Comparison of ENCODE assay signal across 2 cellular contexts in genomic region chr3:165984589-165984988, GRCh38.
TF ChIP-seq lines count a peak whose summit lies in the region.

No MANE protein-coding gene starts in this region.

TF ChIP-seq in GM23338, 12 proteins besides CTCF, POLR2A, EP300 and RAD21:
- TF ChIP-seq, protein P1, sequence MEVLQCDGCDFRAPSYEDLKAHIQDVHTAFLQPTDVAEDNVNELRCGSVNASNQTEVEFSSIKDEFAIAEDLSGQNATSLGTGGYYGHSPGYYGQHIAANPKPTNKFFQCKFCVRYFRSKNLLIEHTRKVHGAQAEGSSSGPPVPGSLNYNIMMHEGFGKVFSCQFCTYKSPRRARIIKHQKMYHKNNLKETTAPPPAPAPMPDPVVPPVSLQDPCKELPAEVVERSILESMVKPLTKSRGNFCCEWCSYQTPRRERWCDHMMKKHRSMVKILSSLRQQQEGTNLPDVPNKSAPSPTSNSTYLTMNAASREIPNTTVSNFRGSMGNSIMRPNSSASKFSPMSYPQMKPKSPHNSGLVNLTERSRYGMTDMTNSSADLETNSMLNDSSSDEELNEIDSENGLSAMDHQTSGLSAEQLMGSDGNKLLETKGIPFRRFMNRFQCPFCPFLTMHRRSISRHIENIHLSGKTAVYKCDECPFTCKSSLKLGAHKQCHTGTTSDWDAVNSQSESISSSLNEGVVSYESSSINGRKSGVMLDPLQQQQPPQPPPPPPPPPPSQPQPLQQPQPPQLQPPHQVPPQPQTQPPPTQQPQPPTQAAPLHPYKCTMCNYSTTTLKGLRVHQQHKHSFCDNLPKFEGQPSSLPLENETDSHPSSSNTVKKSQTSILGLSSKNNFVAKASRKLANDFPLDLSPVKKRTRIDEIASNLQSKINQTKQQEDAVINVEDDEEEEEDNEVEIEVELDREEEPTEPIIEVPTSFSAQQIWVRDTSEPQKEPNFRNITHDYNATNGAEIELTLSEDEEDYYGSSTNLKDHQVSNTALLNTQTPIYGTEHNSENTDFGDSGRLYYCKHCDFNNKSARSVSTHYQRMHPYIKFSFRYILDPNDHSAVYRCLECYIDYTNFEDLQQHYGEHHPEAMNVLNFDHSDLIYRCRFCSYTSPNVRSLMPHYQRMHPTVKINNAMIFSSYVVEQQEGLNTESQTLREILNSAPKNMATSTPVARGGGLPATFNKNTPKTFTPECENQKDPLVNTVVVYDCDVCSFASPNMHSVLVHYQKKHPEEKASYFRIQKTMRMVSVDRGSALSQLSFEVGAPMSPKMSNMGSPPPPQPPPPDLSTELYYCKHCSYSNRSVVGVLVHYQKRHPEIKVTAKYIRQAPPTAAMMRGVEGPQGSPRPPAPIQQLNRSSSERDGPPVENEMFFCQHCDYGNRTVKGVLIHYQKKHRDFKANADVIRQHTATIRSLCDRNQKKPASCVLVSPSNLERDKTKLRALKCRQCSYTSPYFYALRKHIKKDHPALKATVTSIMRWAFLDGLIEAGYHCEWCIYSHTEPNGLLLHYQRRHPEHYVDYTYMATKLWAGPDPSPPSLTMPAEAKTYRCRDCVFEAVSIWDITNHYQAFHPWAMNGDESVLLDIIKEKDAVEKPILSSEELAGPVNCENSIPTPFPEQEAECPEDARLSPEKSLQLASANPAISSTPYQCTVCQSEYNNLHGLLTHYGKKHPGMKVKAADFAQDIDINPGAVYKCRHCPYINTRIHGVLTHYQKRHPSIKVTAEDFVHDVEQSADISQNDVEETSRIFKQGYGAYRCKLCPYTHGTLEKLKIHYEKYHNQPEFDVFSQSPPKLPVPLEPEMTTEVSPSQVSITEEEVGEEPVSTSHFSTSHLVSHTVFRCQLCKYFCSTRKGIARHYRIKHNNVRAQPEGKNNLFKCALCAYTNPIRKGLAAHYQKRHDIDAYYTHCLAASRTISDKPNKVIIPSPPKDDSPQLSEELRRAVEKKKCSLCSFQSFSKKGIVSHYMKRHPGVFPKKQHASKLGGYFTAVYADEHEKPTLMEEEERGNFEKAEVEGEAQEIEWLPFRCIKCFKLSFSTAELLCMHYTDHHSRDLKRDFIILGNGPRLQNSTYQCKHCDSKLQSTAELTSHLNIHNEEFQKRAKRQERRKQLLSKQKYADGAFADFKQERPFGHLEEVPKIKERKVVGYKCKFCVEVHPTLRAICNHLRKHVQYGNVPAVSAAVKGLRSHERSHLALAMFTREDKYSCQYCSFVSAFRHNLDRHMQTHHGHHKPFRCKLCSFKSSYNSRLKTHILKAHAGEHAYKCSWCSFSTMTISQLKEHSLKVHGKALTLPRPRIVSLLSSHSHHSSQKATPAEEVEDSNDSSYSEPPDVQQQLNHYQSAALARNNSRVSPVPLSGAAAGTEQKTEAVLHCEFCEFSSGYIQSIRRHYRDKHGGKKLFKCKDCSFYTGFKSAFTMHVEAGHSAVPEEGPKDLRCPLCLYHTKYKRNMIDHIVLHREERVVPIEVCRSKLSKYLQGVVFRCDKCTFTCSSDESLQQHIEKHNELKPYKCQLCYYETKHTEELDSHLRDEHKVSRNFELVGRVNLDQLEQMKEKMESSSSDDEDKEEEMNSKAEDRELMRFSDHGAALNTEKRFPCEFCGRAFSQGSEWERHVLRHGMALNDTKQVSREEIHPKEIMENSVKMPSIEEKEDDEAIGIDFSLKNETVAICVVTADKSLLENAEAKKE (CRISPR knock-in tag; IDR thresholded peaks at IDR 0.05) = peak; percentile 66; the same call in 1 of the 2 replicates
- TF ChIP-seq ZNF331 (CRISPR knock-in tag; IDR thresholded peaks at IDR 0.05; ENCODE audit: low read depth) (no peak), ETS1 (IDR thresholded peaks at IDR 0.05) (no peak), CREB1 (CRISPR knock-in tag; IDR thresholded peaks at IDR 0.05; ENCODE audit: low read depth) (no peak), EZH2phosphoT487 (IDR thresholded peaks at IDR 0.05; ENCODE audit: unreplicated experiment) (no peak), ZNF114 (CRISPR knock-in tag; IDR thresholded peaks at IDR 0.05) (no peak), NANOG (IDR thresholded peaks at IDR 0.05; ENCODE audit: borderline replicate concordance) (peak; percentile 82), STAT1 (IDR thresholded peaks at IDR 0.05; ENCODE audit: unreplicated experiment) (no peak)

TF ChIP-seq in H1, 55 proteins besides CTCF, POLR2A, EP300 and RAD21 (continued from another document):
- TF ChIP-seq, protein P2, sequence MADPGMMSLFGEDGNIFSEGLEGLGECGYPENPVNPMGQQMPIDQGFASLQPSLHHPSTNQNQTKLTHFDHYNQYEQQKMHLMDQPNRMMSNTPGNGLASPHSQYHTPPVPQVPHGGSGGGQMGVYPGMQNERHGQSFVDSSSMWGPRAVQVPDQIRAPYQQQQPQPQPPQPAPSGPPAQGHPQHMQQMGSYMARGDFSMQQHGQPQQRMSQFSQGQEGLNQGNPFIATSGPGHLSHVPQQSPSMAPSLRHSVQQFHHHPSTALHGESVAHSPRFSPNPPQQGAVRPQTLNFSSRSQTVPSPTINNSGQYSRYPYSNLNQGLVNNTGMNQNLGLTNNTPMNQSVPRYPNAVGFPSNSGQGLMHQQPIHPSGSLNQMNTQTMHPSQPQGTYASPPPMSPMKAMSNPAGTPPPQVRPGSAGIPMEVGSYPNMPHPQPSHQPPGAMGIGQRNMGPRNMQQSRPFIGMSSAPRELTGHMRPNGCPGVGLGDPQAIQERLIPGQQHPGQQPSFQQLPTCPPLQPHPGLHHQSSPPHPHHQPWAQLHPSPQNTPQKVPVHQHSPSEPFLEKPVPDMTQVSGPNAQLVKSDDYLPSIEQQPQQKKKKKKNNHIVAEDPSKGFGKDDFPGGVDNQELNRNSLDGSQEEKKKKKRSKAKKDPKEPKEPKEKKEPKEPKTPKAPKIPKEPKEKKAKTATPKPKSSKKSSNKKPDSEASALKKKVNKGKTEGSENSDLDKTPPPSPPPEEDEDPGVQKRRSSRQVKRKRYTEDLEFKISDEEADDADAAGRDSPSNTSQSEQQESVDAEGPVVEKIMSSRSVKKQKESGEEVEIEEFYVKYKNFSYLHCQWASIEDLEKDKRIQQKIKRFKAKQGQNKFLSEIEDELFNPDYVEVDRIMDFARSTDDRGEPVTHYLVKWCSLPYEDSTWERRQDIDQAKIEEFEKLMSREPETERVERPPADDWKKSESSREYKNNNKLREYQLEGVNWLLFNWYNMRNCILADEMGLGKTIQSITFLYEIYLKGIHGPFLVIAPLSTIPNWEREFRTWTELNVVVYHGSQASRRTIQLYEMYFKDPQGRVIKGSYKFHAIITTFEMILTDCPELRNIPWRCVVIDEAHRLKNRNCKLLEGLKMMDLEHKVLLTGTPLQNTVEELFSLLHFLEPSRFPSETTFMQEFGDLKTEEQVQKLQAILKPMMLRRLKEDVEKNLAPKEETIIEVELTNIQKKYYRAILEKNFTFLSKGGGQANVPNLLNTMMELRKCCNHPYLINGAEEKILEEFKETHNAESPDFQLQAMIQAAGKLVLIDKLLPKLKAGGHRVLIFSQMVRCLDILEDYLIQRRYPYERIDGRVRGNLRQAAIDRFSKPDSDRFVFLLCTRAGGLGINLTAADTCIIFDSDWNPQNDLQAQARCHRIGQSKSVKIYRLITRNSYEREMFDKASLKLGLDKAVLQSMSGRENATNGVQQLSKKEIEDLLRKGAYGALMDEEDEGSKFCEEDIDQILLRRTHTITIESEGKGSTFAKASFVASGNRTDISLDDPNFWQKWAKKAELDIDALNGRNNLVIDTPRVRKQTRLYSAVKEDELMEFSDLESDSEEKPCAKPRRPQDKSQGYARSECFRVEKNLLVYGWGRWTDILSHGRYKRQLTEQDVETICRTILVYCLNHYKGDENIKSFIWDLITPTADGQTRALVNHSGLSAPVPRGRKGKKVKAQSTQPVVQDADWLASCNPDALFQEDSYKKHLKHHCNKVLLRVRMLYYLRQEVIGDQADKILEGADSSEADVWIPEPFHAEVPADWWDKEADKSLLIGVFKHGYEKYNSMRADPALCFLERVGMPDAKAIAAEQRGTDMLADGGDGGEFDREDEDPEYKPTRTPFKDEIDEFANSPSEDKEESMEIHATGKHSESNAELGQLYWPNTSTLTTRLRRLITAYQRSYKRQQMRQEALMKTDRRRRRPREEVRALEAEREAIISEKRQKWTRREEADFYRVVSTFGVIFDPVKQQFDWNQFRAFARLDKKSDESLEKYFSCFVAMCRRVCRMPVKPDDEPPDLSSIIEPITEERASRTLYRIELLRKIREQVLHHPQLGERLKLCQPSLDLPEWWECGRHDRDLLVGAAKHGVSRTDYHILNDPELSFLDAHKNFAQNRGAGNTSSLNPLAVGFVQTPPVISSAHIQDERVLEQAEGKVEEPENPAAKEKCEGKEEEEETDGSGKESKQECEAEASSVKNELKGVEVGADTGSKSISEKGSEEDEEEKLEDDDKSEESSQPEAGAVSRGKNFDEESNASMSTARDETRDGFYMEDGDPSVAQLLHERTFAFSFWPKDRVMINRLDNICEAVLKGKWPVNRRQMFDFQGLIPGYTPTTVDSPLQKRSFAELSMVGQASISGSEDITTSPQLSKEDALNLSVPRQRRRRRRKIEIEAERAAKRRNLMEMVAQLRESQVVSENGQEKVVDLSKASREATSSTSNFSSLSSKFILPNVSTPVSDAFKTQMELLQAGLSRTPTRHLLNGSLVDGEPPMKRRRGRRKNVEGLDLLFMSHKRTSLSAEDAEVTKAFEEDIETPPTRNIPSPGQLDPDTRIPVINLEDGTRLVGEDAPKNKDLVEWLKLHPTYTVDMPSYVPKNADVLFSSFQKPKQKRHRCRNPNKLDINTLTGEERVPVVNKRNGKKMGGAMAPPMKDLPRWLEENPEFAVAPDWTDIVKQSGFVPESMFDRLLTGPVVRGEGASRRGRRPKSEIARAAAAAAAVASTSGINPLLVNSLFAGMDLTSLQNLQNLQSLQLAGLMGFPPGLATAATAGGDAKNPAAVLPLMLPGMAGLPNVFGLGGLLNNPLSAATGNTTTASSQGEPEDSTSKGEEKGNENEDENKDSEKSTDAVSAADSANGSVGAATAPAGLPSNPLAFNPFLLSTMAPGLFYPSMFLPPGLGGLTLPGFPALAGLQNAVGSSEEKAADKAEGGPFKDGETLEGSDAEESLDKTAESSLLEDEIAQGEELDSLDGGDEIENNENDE (IDR thresholded peaks at IDR 0.05; ENCODE audit: insufficient replicate concordance, low read length) = peak; percentile 93
- TF ChIP-seq POU5F1 (IDR thresholded peaks at IDR 0.05; ENCODE audit: low read depth, low read length) = peak; percentile 15; the same call in 1 of the 2 replicates
- no peak for TF ChIP-seq KDM4A (IDR thresholded peaks at IDR 0.05; ENCODE audit: low read depth, low read length, severe bottlenecking)
- no peak for TF ChIP-seq SIRT6 (IDR thresholded peaks at IDR 0.05; ENCODE audit: low read length)
- TF ChIP-seq HDAC2 (IDR thresholded peaks at IDR 0.05; ENCODE audit: borderline replicate concordance in 1 of 2, low read depth in 2 of 2, low read length in 2 of 2) = 0 out of 4 replicates have a peak, but pooled peaks of 1 of the 2 experiments have one; percentile 66
- no peak for TF ChIP-seq SP4 (IDR thresholded peaks at IDR 0.05; ENCODE audit: low read length)
- TF ChIP-seq TBP (IDR thresholded peaks at IDR 0.05; ENCODE audit: low read depth, low read length) = no peak
- no peak for TF ChIP-seq RNF2 (IDR thresholded peaks at IDR 0.05; ENCODE audit: borderline replicate concordance, low read depth, low read length, missing control alignments, poor library complexity, severe bottlenecking)
- no peak for TF ChIP-seq ATF2 (IDR thresholded peaks at IDR 0.05; ENCODE audit: low read length)
- TF ChIP-seq CBX8 (IDR thresholded peaks at IDR 0.05; ENCODE audit: borderline replicate concordance, low read depth, low read length) = no peak
- TF ChIP-seq GTF2F1 (IDR thresholded peaks at IDR 0.05; ENCODE audit: borderline replicate concordance, low read depth, low read length) = no peak
- TF ChIP-seq SP1 (IDR thresholded peaks at IDR 0.05; ENCODE audit: low read depth, low read length) = peak; percentile 67
- no peak for TF ChIP-seq TCF12 (IDR thresholded peaks at IDR 0.05; ENCODE audit: low read depth, low read length)
- TF ChIP-seq NANOG (IDR thresholded peaks at IDR 0.05; ENCODE audit: insufficient read depth, low read depth, low read length, poor library complexity, severe bottlenecking) = peak; percentile 55
- no peak for TF ChIP-seq BACH1 (IDR thresholded peaks at IDR 0.05; ENCODE audit: low read length)
- no peak for TF ChIP-seq RXRA (IDR thresholded peaks at IDR 0.05; ENCODE audit: insufficient read depth, low read depth, low read length)
- 0 out of 2 replicates have a peak, but pooled peaks have one; percentile 12 for TF ChIP-seq CEBPB (IDR thresholded peaks at IDR 0.05; ENCODE audit: low read depth, low read length)
- 0 out of 2 replicates have a peak, but pooled peaks have one; percentile 16 for TF ChIP-seq JUND (IDR thresholded peaks at IDR 0.05; ENCODE audit: low read length)
- no peak for TF ChIP-seq EZH2 (IDR thresholded peaks at IDR 0.05; ENCODE audit: low read depth, low read length, severe bottlenecking)
